13 cellular contexts compared by ENCODE assay signal in genomic region chr1:165924096-165924495, GRCh38.
"Had no signal": no experiment of that assay in that cellular context is flagged by ENCODE, and none has a peak within 500 bp of the region (broad histone marks: within the 10 kb centered on the region; RNA-seq: fewer than 3 reads in every experiment).

No MANE protein-coding gene starts in this region.

- H3K4me3 ChIP-seq: coronary artery, lung, pancreas, smooth muscle cell, tibial artery, upper lobe of left lung, uterus had no signal

- DNase-seq: effector CD4-positive, alpha-beta T cell; left cardiac atrium; left ventricle myocardium superior; naive B cell; occipital lobe; stimulated activated CD4-positive, alpha-beta T cell treated with anti-CD3 and anti-CD28 coated beads, Interleukin-4, amount 100 ng/mL, for 1 hour; tibial artery had no signal
